Comparison of ENCODE assay signal across 8 cellular contexts in the genomic region with DNA sequence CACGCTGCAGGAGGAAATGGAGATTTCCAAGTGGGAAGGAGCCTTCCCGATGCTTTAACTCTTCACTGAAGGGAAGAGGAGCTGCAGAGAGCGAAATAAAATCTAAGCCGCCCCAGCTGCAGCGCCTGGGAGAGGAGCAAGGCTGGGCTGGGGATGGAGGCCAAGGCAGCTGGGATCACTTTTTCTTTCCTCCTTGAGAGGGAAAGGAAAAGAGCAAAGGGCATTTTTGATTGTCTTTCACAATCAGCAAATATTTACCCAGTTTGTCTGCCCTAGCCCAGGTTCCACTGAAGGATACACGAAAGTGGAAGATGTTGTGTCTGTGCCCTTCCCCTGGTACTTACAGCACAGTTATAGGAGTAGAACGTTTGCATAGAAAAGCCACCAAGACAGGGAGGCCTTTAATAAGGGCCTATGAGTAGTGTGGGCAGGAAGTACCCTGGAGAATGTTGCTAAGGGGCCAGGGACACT. TPM values are rescaled to one million over a fixed set of nuclear protein-coding genes. Genes with fewer than 3 reads are reported as not detected.
DNase-seq lines count a peak whose midpoint lies in the region; ATAC-seq, FAIRE-seq and TF ChIP-seq lines count a peak whose summit lies in the region.

No MANE protein-coding gene starts in this region.

- H3K4me3 ChIP-seq in adipocyte (ENCODE audit: low read length) (peak overlapping the region; percentile 78), keratinocyte (ENCODE audit: control insufficient read depth in 2 of 3, extremely low read depth in 1 of 3, insufficient read depth in 2 of 3, low read depth in 1 of 3, low read length in 3 of 3) (no peak overlapping the region), skeletal muscle cell (ENCODE audit: low read depth, low read length) (peak overlapping the region; percentile 15)

- DNase-seq in DMS79 treated with DMSO at 0.1 percent for 48 hours (lab: John Stamatoyannopoulos, UW) (peak; percentile 40), adipocyte (ENCODE audit: low read depth) (no peak), keratinocyte (ENCODE audit: low read depth, low spot score) (no peak), skeletal muscle cell (ENCODE audit: low read depth) (no peak), NCI-H1105 treated with DMSO at 0.1 percent for 48 hours (lab: John Stamatoyannopoulos, UW) (no peak), GM19238 (ENCODE audit: insufficient read length, low spot score) (no peak)
- DNase-seq in activated naive CD4-positive, alpha-beta T cell treated with anti-CD3 and anti-CD28 coated beads, Interleukin-2, amount 50 U/mL, for 16 hours, result no peak

- FAIRE-seq in keratinocyte (lab: Jason Lieb, UNC), result no peak

- H3K79me2 ChIP-seq in keratinocyte (ENCODE audit: control insufficient read depth, insufficient read depth, low read length), result peaks cover 66% of the 10 kb centered on the region

- H3K9ac ChIP-seq in adipocyte (ENCODE audit: low read length) (peak overlapping the region; percentile 87), keratinocyte (ENCODE audit: control insufficient read depth, extremely low read depth, insufficient read depth, low read length) (no peak overlapping the region)

- no peaks in the 10 kb centered on the region for H3K27me3 ChIP-seq in adipocyte (replicated peaks; ENCODE audit: control insufficient read depth, insufficient read depth, low read length)
- H3K27me3 ChIP-seq in keratinocyte (ENCODE audit: control insufficient read depth, extremely low read depth, insufficient read depth, low read length), result no peaks in the 10 kb centered on the region

- H3K9me3 ChIP-seq in adipocyte (ENCODE audit: control insufficient read depth, low read length), result no peaks in the 10 kb centered on the region
- H3K9me3 ChIP-seq in keratinocyte (ENCODE audit: control insufficient read depth, low read depth, low read length), result no peaks in the 10 kb centered on the region

- H3K36me3 ChIP-seq in adipocyte (ENCODE audit: control insufficient read depth, insufficient read depth, low read length, severe bottlenecking) (no peaks in the 10 kb centered on the region), keratinocyte (ENCODE audit: control insufficient read depth in 2 of 2, extremely low read depth in 1 of 2, insufficient read depth in 2 of 2, low read length in 2 of 2) (peaks cover 0 to 2% of the 10 kb centered on the region in 2 experiments)

- no peaks in the 10 kb centered on the region for H3K9me1 ChIP-seq in keratinocyte (ENCODE audit: control insufficient read depth, extremely low read depth, insufficient read depth, low read length)

- no peaks in the 10 kb centered on the region for H4K20me1 ChIP-seq in keratinocyte (ENCODE audit: control insufficient read depth, extremely low read depth, insufficient read depth, low read length)

- H3K4me2 ChIP-seq in keratinocyte (ENCODE audit: control insufficient read depth, extremely low read depth, insufficient read depth, low read depth, low read length), result no peak overlapping the region

- no peak overlapping the region for H2AFZ ChIP-seq in keratinocyte (ENCODE audit: control insufficient read depth, low read length)

- dilution Hi-C loops in keratinocyte (cut with MboI; ENCODE audit: extremely low pct_ligation_motif_present, low sequenced_read_pairs), result no loop called here

- TF ChIP-seq CTCF in keratinocyte (optimal IDR thresholded peaks at IDR 0.05 in 1 of 3, IDR thresholded peaks at IDR 0.05 in 1 of 3, conservative IDR thresholded peaks at IDR 0.05 in 1 of 3; ENCODE audit: extremely low read depth in 1 of 3, insufficient read depth in 2 of 3, low read length in 3 of 3), result no peak

- H3K27ac ChIP-seq in keratinocyte (ENCODE audit: control insufficient read depth, insufficient read depth, low read length), result peak overlapping the region; percentile 92

- ATAC-seq in GM21515 (IDR thresholded peaks at IDR 0.05; ENCODE audit: unreplicated experiment), result no peak

- peaks cover 88% of the 10 kb centered on the region for H3K4me1 ChIP-seq in adipocyte (ENCODE audit: control insufficient read depth, insufficient read depth, low read length)
- peaks cover 74% of the 10 kb centered on the region for H3K4me1 ChIP-seq in keratinocyte (ENCODE audit: control insufficient read depth, extremely low read depth, insufficient read depth, low read length)

RNA-seq across cellular contexts. Expression of a gene that starts 38.8 kb away (rescaled TPM):
- polyA plus RNA-seq in keratinocyte, result 91.0 to 153 TPM (median 96.7 TPM) in 3 replicates
- polyA plus RNA-seq in keratinocyte (2011; ENCODE audit: low read depth), result 38.1 TPM
- 102 and 135 TPM in 2 replicates for polyA plus RNA-seq in keratinocyte (2011; cell fraction: cytosol; rRNA removed)
- 154 and 178 TPM in 2 replicates for polyA plus RNA-seq in keratinocyte (2011; cell fraction: nucleus; rRNA removed)
- 76.1 and 76.9 TPM in 2 replicates for polyA plus RNA-seq in keratinocyte (2012; ENCODE audit: low replicate concordance)
- 99.9 to 166 TPM (median 147 TPM) in 3 replicates for polyA minus RNA-seq in keratinocyte
- polyA minus RNA-seq in keratinocyte (2011; cell fraction: cytosol; rRNA and poly(A)+ RNA removed), result 168 TPM
- polyA minus RNA-seq in keratinocyte (2011; cell fraction: nucleus; rRNA and poly(A)+ RNA removed), result 123 and 210 TPM in 2 replicates

Comparison
In these comparisons a context has a peak if more than half of its experiments do, and no peak if none do; other contexts are left out.
1. H3K4me3 ChIP-seq: peak in adipocyte (single experiment) and skeletal muscle cell (single experiment); none in keratinocyte (0 of 3).